ENCODE assay signal across 1 cellular context in genomic region chr2:150594299-150594698, GRCh38.
TF ChIP-seq lines count a peak whose summit lies in the region.

No MANE protein-coding gene starts in this region.

TF ChIP-seq in IMR-90, 13 proteins besides CTCF, POLR2A, EP300 and RAD21:
- TF ChIP-seq CHD1 (IDR thresholded peaks at IDR 0.05; ENCODE audit: low read depth, low read length) (no peak), USF2 (IDR thresholded peaks at IDR 0.05; ENCODE audit: low read depth, low read length) (no peak), MXI1 (IDR thresholded peaks at IDR 0.05; ENCODE audit: borderline replicate concordance, low read depth, low read length) (no peak), NFE2L2 (IDR thresholded peaks at IDR 0.05; ENCODE audit: low read depth, low read length) (no peak), FOS (IDR thresholded peaks at IDR 0.05; ENCODE audit: low read depth, low read length) (no peak), ELK1 (IDR thresholded peaks at IDR 0.05; ENCODE audit: borderline replicate concordance, low read depth, low read length) (no peak), MAZ (IDR thresholded peaks at IDR 0.05; ENCODE audit: borderline replicate concordance, low read depth, low read length) (no peak), CEBPB (IDR thresholded peaks at IDR 0.05; ENCODE audit: low read depth, low read length) (no peak)
